Comparison of ENCODE assay signal across 1 cellular context in the genomic region with DNA sequence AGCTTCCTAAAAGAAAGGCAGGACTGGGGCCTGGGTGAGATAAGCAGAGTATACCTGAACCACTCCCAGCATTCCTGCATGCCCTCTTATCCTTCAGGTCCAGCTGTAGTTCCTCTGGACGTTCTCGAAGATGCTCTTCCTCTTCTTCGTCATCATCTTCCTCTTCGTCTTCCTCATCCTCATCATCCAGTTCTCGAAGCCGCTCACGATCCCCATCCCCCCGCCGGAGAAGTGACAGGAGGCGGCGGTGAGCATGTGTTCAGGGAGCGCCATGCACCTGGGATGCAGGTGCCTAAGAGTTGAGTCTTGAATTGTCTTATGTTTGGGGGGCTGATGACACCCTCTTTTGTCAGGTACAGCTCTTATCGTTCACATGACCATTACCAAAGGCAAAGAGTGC.
TF ChIP-seq lines count a peak whose summit lies in the region.

No MANE protein-coding gene starts in this region.

TF ChIP-seq in GM23338, 12 proteins besides CTCF, POLR2A, EP300 and RAD21:
- TF ChIP-seq JUNB (IDR thresholded peaks at IDR 0.05; ENCODE audit: unreplicated experiment) (no peak), EZH2phosphoT487 (IDR thresholded peaks at IDR 0.05; ENCODE audit: unreplicated experiment) (no peak), CREB1 (CRISPR knock-in tag; IDR thresholded peaks at IDR 0.05; ENCODE audit: low read depth) (no peak), ZNF331 (CRISPR knock-in tag; IDR thresholded peaks at IDR 0.05; ENCODE audit: low read depth) (no peak), POLR2AphosphoS5 (IDR thresholded peaks at IDR 0.05; ENCODE audit: low read depth) (no peak), ZNF114 (CRISPR knock-in tag; IDR thresholded peaks at IDR 0.05) (no peak), EZH2 (IDR thresholded peaks at IDR 0.05; ENCODE audit: low read depth, unreplicated experiment) (no peak), STAT1 (IDR thresholded peaks at IDR 0.05; ENCODE audit: unreplicated experiment) (no peak)
- TF ChIP-seq, protein P1, sequence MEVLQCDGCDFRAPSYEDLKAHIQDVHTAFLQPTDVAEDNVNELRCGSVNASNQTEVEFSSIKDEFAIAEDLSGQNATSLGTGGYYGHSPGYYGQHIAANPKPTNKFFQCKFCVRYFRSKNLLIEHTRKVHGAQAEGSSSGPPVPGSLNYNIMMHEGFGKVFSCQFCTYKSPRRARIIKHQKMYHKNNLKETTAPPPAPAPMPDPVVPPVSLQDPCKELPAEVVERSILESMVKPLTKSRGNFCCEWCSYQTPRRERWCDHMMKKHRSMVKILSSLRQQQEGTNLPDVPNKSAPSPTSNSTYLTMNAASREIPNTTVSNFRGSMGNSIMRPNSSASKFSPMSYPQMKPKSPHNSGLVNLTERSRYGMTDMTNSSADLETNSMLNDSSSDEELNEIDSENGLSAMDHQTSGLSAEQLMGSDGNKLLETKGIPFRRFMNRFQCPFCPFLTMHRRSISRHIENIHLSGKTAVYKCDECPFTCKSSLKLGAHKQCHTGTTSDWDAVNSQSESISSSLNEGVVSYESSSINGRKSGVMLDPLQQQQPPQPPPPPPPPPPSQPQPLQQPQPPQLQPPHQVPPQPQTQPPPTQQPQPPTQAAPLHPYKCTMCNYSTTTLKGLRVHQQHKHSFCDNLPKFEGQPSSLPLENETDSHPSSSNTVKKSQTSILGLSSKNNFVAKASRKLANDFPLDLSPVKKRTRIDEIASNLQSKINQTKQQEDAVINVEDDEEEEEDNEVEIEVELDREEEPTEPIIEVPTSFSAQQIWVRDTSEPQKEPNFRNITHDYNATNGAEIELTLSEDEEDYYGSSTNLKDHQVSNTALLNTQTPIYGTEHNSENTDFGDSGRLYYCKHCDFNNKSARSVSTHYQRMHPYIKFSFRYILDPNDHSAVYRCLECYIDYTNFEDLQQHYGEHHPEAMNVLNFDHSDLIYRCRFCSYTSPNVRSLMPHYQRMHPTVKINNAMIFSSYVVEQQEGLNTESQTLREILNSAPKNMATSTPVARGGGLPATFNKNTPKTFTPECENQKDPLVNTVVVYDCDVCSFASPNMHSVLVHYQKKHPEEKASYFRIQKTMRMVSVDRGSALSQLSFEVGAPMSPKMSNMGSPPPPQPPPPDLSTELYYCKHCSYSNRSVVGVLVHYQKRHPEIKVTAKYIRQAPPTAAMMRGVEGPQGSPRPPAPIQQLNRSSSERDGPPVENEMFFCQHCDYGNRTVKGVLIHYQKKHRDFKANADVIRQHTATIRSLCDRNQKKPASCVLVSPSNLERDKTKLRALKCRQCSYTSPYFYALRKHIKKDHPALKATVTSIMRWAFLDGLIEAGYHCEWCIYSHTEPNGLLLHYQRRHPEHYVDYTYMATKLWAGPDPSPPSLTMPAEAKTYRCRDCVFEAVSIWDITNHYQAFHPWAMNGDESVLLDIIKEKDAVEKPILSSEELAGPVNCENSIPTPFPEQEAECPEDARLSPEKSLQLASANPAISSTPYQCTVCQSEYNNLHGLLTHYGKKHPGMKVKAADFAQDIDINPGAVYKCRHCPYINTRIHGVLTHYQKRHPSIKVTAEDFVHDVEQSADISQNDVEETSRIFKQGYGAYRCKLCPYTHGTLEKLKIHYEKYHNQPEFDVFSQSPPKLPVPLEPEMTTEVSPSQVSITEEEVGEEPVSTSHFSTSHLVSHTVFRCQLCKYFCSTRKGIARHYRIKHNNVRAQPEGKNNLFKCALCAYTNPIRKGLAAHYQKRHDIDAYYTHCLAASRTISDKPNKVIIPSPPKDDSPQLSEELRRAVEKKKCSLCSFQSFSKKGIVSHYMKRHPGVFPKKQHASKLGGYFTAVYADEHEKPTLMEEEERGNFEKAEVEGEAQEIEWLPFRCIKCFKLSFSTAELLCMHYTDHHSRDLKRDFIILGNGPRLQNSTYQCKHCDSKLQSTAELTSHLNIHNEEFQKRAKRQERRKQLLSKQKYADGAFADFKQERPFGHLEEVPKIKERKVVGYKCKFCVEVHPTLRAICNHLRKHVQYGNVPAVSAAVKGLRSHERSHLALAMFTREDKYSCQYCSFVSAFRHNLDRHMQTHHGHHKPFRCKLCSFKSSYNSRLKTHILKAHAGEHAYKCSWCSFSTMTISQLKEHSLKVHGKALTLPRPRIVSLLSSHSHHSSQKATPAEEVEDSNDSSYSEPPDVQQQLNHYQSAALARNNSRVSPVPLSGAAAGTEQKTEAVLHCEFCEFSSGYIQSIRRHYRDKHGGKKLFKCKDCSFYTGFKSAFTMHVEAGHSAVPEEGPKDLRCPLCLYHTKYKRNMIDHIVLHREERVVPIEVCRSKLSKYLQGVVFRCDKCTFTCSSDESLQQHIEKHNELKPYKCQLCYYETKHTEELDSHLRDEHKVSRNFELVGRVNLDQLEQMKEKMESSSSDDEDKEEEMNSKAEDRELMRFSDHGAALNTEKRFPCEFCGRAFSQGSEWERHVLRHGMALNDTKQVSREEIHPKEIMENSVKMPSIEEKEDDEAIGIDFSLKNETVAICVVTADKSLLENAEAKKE (CRISPR knock-in tag; IDR thresholded peaks at IDR 0.05), result no peak
- TF ChIP-seq, protein P2, sequence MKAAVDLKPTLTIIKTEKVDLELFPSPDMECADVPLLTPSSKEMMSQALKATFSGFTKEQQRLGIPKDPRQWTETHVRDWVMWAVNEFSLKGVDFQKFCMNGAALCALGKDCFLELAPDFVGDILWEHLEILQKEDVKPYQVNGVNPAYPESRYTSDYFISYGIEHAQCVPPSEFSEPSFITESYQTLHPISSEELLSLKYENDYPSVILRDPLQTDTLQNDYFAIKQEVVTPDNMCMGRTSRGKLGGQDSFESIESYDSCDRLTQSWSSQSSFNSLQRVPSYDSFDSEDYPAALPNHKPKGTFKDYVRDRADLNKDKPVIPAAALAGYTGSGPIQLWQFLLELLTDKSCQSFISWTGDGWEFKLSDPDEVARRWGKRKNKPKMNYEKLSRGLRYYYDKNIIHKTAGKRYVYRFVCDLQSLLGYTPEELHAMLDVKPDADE (IDR thresholded peaks at IDR 0.05), result no peak
- TF ChIP-seq, protein P3, sequence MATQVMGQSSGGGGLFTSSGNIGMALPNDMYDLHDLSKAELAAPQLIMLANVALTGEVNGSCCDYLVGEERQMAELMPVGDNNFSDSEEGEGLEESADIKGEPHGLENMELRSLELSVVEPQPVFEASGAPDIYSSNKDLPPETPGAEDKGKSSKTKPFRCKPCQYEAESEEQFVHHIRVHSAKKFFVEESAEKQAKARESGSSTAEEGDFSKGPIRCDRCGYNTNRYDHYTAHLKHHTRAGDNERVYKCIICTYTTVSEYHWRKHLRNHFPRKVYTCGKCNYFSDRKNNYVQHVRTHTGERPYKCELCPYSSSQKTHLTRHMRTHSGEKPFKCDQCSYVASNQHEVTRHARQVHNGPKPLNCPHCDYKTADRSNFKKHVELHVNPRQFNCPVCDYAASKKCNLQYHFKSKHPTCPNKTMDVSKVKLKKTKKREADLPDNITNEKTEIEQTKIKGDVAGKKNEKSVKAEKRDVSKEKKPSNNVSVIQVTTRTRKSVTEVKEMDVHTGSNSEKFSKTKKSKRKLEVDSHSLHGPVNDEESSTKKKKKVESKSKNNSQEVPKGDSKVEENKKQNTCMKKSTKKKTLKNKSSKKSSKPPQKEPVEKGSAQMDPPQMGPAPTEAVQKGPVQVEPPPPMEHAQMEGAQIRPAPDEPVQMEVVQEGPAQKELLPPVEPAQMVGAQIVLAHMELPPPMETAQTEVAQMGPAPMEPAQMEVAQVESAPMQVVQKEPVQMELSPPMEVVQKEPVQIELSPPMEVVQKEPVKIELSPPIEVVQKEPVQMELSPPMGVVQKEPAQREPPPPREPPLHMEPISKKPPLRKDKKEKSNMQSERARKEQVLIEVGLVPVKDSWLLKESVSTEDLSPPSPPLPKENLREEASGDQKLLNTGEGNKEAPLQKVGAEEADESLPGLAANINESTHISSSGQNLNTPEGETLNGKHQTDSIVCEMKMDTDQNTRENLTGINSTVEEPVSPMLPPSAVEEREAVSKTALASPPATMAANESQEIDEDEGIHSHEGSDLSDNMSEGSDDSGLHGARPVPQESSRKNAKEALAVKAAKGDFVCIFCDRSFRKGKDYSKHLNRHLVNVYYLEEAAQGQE (IDR thresholded peaks at IDR 0.05; ENCODE audit: unreplicated experiment), result no peak
